In the genomic region with DNA sequence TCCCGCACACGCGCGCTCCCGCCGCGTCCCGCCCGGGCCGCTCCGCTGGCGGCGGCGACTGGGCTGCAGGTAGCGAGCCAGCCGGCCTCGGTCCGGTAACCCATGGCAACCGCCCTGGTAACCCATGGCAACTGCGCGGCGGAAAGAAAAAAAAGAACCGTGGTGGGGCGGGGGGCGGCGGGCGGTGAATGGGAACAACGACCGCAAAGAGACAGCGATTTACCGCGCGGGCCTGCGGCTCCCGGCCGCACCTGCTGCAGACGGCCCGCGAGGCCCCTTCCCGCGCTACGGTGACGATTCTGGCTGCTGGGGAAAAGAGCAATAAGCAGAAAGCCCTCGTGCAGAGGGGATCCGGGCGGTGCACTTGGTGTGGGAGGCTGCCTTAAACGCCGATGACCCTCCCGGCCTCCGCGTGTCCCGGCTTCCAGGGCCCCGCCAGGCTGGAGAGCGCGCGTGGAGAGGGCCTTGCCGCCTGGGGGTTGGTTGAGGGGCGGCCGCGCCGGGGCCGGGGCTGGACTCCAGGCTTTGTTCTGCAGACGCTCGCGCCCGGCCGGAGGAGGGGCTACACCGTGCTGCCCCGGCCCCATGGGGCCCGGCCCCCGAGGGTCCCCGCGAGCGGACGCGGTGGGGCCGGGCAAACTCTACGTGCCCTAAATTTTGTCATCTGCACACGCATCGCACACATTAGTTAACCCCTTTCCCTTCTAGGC, we compare ENCODE assay signal across 1 cellular context.
TF ChIP-seq lines count a peak whose summit lies in the region.

No MANE protein-coding gene starts in this region.

TF ChIP-seq in HEK293, 187 proteins besides CTCF, POLR2A, EP300 and RAD21 (continued from another document):
- TF ChIP-seq, protein P1, sequence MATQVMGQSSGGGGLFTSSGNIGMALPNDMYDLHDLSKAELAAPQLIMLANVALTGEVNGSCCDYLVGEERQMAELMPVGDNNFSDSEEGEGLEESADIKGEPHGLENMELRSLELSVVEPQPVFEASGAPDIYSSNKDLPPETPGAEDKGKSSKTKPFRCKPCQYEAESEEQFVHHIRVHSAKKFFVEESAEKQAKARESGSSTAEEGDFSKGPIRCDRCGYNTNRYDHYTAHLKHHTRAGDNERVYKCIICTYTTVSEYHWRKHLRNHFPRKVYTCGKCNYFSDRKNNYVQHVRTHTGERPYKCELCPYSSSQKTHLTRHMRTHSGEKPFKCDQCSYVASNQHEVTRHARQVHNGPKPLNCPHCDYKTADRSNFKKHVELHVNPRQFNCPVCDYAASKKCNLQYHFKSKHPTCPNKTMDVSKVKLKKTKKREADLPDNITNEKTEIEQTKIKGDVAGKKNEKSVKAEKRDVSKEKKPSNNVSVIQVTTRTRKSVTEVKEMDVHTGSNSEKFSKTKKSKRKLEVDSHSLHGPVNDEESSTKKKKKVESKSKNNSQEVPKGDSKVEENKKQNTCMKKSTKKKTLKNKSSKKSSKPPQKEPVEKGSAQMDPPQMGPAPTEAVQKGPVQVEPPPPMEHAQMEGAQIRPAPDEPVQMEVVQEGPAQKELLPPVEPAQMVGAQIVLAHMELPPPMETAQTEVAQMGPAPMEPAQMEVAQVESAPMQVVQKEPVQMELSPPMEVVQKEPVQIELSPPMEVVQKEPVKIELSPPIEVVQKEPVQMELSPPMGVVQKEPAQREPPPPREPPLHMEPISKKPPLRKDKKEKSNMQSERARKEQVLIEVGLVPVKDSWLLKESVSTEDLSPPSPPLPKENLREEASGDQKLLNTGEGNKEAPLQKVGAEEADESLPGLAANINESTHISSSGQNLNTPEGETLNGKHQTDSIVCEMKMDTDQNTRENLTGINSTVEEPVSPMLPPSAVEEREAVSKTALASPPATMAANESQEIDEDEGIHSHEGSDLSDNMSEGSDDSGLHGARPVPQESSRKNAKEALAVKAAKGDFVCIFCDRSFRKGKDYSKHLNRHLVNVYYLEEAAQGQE (tag by site-specific recombination; IDR thresholded peaks at IDR 0.05), result 0 out of 2 replicates have a peak, but pooled peaks have one; percentile 13
- no peak for TF ChIP-seq ZNF112 (tag by site-specific recombination; IDR thresholded peaks at IDR 0.05)
- TF ChIP-seq ZSCAN23 (tag by site-specific recombination; IDR thresholded peaks at IDR 0.05), result no peak
- TF ChIP-seq ZNF10 (tag by site-specific recombination; IDR thresholded peaks at IDR 0.05), result peak; percentile 57; the same call in 1 of the 2 replicates
- no peak for TF ChIP-seq ZNF610 (tag by site-specific recombination; IDR thresholded peaks at IDR 0.05; ENCODE audit: borderline replicate concordance)
- no peak for TF ChIP-seq ZFP3 (tag by site-specific recombination; IDR thresholded peaks at IDR 0.05; ENCODE audit: low read depth)
- TF ChIP-seq ZBTB20 (tag by site-specific recombination; IDR thresholded peaks at IDR 0.05), result no peak; the same call in 1 of the 2 replicates
- peak; percentile 66; the same call in 1 of the 2 replicates for TF ChIP-seq ZNF600 (tag by site-specific recombination; IDR thresholded peaks at IDR 0.05)
- no peak for TF ChIP-seq ZNF114 (tag by site-specific recombination; IDR thresholded peaks at IDR 0.05)
- 0 out of 2 replicates have a peak, but pooled peaks have one; percentile 20 for TF ChIP-seq MZF1 (tag by site-specific recombination; IDR thresholded peaks at IDR 0.05; ENCODE audit: borderline replicate concordance)
- no peak for TF ChIP-seq YY2 (tag by site-specific recombination; IDR thresholded peaks at IDR 0.05)
- TF ChIP-seq, protein P2, sequence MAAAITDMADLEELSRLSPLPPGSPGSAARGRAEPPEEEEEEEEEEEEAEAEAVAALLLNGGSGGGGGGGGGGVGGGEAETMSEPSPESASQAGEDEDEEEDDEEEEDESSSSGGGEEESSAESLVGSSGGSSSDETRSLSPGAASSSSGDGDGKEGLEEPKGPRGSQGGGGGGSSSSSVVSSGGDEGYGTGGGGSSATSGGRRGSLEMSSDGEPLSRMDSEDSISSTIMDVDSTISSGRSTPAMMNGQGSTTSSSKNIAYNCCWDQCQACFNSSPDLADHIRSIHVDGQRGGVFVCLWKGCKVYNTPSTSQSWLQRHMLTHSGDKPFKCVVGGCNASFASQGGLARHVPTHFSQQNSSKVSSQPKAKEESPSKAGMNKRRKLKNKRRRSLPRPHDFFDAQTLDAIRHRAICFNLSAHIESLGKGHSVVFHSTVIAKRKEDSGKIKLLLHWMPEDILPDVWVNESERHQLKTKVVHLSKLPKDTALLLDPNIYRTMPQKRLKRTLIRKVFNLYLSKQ (tag by site-specific recombination; IDR thresholded peaks at IDR 0.05; ENCODE audit: borderline replicate concordance), result no peak
- TF ChIP-seq TCF7L2 (IDR thresholded peaks at IDR 0.05; ENCODE audit: borderline replicate concordance, low read depth, low read length), result 0 out of 2 replicates have a peak, but pooled peaks have one; percentile 13
- TF ChIP-seq KLF16 (tag by site-specific recombination; IDR thresholded peaks at IDR 0.05), result 0 out of 2 replicates have a peak, but pooled peaks have one; percentile 21
- no peak for TF ChIP-seq ZNF473 (tag by site-specific recombination; IDR thresholded peaks at IDR 0.05)
- no peak for TF ChIP-seq ZNF155 (tag by site-specific recombination; IDR thresholded peaks at IDR 0.05)
TF ChIP-seq in HEK293: peak in this region for 16.
